In genomic region chr1:6485140-6485936, GRCh38 we compare ENCODE assay signal across 1 cellular context.
TF ChIP-seq lines count a peak whose summit lies in the region.

No MANE protein-coding gene starts in this region.

TF ChIP-seq in SK-N-SH, 30 proteins besides CTCF, POLR2A, EP300 and RAD21 (continued from another document):
- TF ChIP-seq ZBTB33 (IDR thresholded peaks at IDR 0.05; ENCODE audit: borderline replicate concordance, low read depth): no peak
- TF ChIP-seq ELF1 (IDR thresholded peaks at IDR 0.05): no peak
- TF ChIP-seq USF2 (IDR thresholded peaks at IDR 0.05; ENCODE audit: borderline replicate concordance, low read depth, low read length): no peak
- no peak for TF ChIP-seq JUND (IDR thresholded peaks at IDR 0.05)
- no peak for TF ChIP-seq RCOR1 (IDR thresholded peaks at IDR 0.05; ENCODE audit: low read length)
- TF ChIP-seq REST (IDR thresholded peaks at IDR 0.05; ENCODE audit: low read depth, low read length): no peak
- no peak for TF ChIP-seq FOXM1 (IDR thresholded peaks at IDR 0.05; ENCODE audit: low read depth)
